Comparison of ENCODE assay signal across 22 cellular contexts in genomic region chr9:105158020-105158419, GRCh38.
"Had no signal": no experiment of that assay in that cellular context is flagged by ENCODE, and none has a peak within 500 bp of the region (broad histone marks: within the 10 kb centered on the region; RNA-seq: fewer than 3 reads in every experiment).

No MANE protein-coding gene starts in this region.

- H3K36me3 Mint-ChIP-seq: activated naive CD8-positive, alpha-beta T cell had no signal

- H3K4me3 Mint-ChIP-seq: activated B cell treated with CpG ODN at 0.5 μM for 24 hours; activated CD4-positive, alpha-beta memory T cell treated with anti-CD3 and anti-CD28 coated beads, Interleukin-2, amount 10 ng/mL, durations not matched to agents 7 days and 5 days; activated naive CD4-positive, alpha-beta T cell treated with anti-CD3 and anti-CD28 coated beads for 36 hours; activated naive CD8-positive, alpha-beta T cell; activated T-helper 17 cell treated with anti-CD3 and anti-CD28 coated beads, Interleukin-2, amount 50 U/mL, for 72 hours; T-helper 1 cell treated with Interleukin-12 subunit alpha and Interleukin-12 subunit beta and Interleukin-4 antibody, amounts not matched to agents 30 μg/mL and 1 μg/mL, for 36 hours had no signal

- H3K9ac ChIP-seq: KMS-11 had no signal

- H3K27me3 Mint-ChIP-seq: activated B cell treated with CpG ODN at 0.5 μM for 24 hours; activated naive CD8-positive, alpha-beta T cell; activated T-helper 17 cell treated with anti-CD3 and anti-CD28 coated beads, Interleukin-2, amount 50 U/mL, for 72 hours had no signal

- H3K36me3 ChIP-seq: brain microvascular endothelial cell, cardiac muscle cell had no signal

- H3K9me3 Mint-ChIP-seq: activated B cell treated with CpG ODN at 0.5 μM for 24 hours; activated CD4-positive, alpha-beta memory T cell treated with anti-CD3 and anti-CD28 coated beads, Interleukin-2, amount 10 ng/mL, durations not matched to agents 7 days and 5 days; activated naive CD4-positive, alpha-beta T cell treated with anti-CD3 and anti-CD28 coated beads for 36 hours; activated T-helper 17 cell treated with anti-CD3 and anti-CD28 coated beads, Interleukin-2, amount 50 U/mL, for 72 hours; T-helper 1 cell treated with Interleukin-12 subunit alpha and Interleukin-12 subunit beta and Interleukin-4 antibody, amounts not matched to agents 30 μg/mL and 1 μg/mL, for 36 hours had no signal

- H3K4me3 ChIP-seq: cardiac muscle cell, PC-9 had no signal

- H3K27me3 ChIP-seq: brain microvascular endothelial cell, cardiac muscle cell had no signal

- H3K27ac Mint-ChIP-seq: activated B cell treated with CpG ODN at 0.5 μM for 24 hours; activated CD4-positive, alpha-beta memory T cell treated with anti-CD3 and anti-CD28 coated beads, Interleukin-2, amount 10 ng/mL, durations not matched to agents 7 days and 5 days; activated naive CD4-positive, alpha-beta T cell treated with anti-CD3 and anti-CD28 coated beads for 36 hours; activated naive CD8-positive, alpha-beta T cell; activated T-helper 17 cell treated with anti-CD3 and anti-CD28 coated beads, Interleukin-2, amount 50 U/mL, for 72 hours; T-helper 1 cell treated with Interleukin-12 subunit alpha and Interleukin-12 subunit beta and Interleukin-4 antibody, amounts not matched to agents 30 μg/mL and 1 μg/mL, for 36 hours had no signal

- H3K27ac ChIP-seq: brain microvascular endothelial cell, cardiac muscle cell, KMS-11, PC-9 had no signal

- DNase-seq: activated B cell treated with CpG ODN at 0.5 μM for 24 hours; activated CD4-positive, alpha-beta memory T cell treated with anti-CD3 and anti-CD28 coated beads, Interleukin-2, amount 10 ng/mL, durations not matched to agents 7 days and 5 days; activated CD4-positive, alpha-beta T cell treated with anti-CD3 and anti-CD28 coated beads for 1 hour; activated CD4-positive, alpha-beta T cell treated with anti-CD3 and anti-CD28 coated beads, Interleukin-2, amount 50 U/mL, for 1 hour; activated gamma-delta T cell; activated naive CD4-positive, alpha-beta T cell treated with anti-CD3 and anti-CD28 coated beads for 36 hours; activated T-cell treated with anti-CD3 and anti-CD28 coated beads for 4 hours; brain microvascular endothelial cell; NCI-H1092 treated with DMSO at 0.1 percent for 48 hours; NCI-H1436; NCI-H2029 treated with DMSO at 0.1 percent for 48 hours; NCI-H345; NCI-H510A; NCI-H526 treated with DMSO at 0.1 percent for 48 hours; PC-9; SHP77 treated with DMSO at 0.1 percent for 48 hours; T-helper 9 cell had no signal

- H3K4me1 Mint-ChIP-seq: activated B cell treated with CpG ODN at 0.5 μM for 24 hours; activated CD4-positive, alpha-beta memory T cell treated with anti-CD3 and anti-CD28 coated beads, Interleukin-2, amount 10 ng/mL, durations not matched to agents 7 days and 5 days; activated T-helper 17 cell treated with anti-CD3 and anti-CD28 coated beads, Interleukin-2, amount 50 U/mL, for 72 hours had no signal
